ENCODE assay signal across 19 cellular contexts in genomic region chr9:134601764-134602163, GRCh38. TPM values are rescaled to one million over a fixed set of nuclear protein-coding genes. Genes with fewer than 3 reads are reported as not detected.
DNase-seq lines count a peak whose midpoint lies in the region; TF ChIP-seq lines count a peak whose summit lies in the region.
"Had no signal": no experiment of that assay in that cellular context is flagged by ENCODE, and none has a peak within 500 bp of the region (broad histone marks: within the 10 kb centered on the region; RNA-seq: fewer than 3 reads in every experiment).

No MANE protein-coding gene starts in this region.

- peaks cover 7% of the 10 kb centered on the region for H3K9me3 ChIP-seq in HUES6 (ENCODE audit: control insufficient read depth, insufficient read depth, low read depth, low read length)
- peaks cover 5% of the 10 kb centered on the region for H3K9me3 ChIP-seq in mesodermal cell (ENCODE audit: control insufficient read depth, low read length)
- H3K9me3 ChIP-seq: SJCRH30, upper lobe of right lung had no signal

- H3K4me3 ChIP-seq in HUES6 (ENCODE audit: low read depth, low read length): no peak overlapping the region
- no peak overlapping the region for H3K4me3 ChIP-seq in choroid plexus epithelial cell (ENCODE audit: low read depth, low read length)
- no peak overlapping the region for H3K4me3 ChIP-seq in mesodermal cell (ENCODE audit: extremely low read depth, insufficient read depth, low read length, poor library complexity, severe bottlenecking)
- H3K4me3 ChIP-seq: SJCRH30, upper lobe of right lung had no signal

- H3K36me3 ChIP-seq in HUES6 (ENCODE audit: control insufficient read depth, insufficient read depth, low read length): no peaks in the 10 kb centered on the region
- H3K36me3 ChIP-seq in mesodermal cell (ENCODE audit: control insufficient read depth, insufficient read depth, low read length): no peaks in the 10 kb centered on the region
- H3K36me3 ChIP-seq: SJCRH30, upper lobe of right lung had no signal

- H3K27ac ChIP-seq in HUES6 (ENCODE audit: low read depth, low read length) (peak overlapping the region; percentile 61; the same call in 1 of the 2 replicates), mesodermal cell (ENCODE audit: low read depth, low read length, severe bottlenecking) (peak overlapping the region; percentile 99)
- H3K27ac ChIP-seq: epithelial cell of prostate, upper lobe of right lung had no signal

- no peak overlapping the region for H3K27ac Mint-ChIP-seq in immature natural killer cell
- H3K27ac Mint-ChIP-seq: activated T-helper 2 cell treated with anti-CD3 and anti-CD28 coated beads, Interferon-gamma antibody, Interleukin-2, Interleukin-4, amounts not matched to agents 10 μg/mL and 5 μg/mL and 100 μg/mL, durations not matched to agents 14 hours and 24 hours and 36 hours; CD4-positive, alpha-beta memory T cell; memory B cell had no signal

- peaks cover 10% of the 10 kb centered on the region; the same call in 1 of the 2 replicates for H3K27me3 ChIP-seq in HUES6 (ENCODE audit: control insufficient read depth, insufficient read depth, low read length)
- H3K27me3 ChIP-seq: SJCRH30 had no signal

- peaks cover 0 to 3% (median 1%) of the 10 kb centered on the region in 3 donors for H3K27me3 Mint-ChIP-seq in immature natural killer cell (ENCODE audit: low read depth in 3 of 3)

- H3K4me1 ChIP-seq in HUES6 (ENCODE audit: control insufficient read depth, insufficient read depth, low read length) (peaks cover 13% of the 10 kb centered on the region; the same call in 1 of the 2 replicates), mesodermal cell (ENCODE audit: control insufficient read depth, insufficient read depth, low read length, poor library complexity, severe bottlenecking) (peaks cover 62% of the 10 kb centered on the region)

- peak overlapping the region; percentile 56 for H3K9ac ChIP-seq in HUES6 (ENCODE audit: low read length)

- H3K36me3 Mint-ChIP-seq in immature natural killer cell: no peaks in the 10 kb centered on the region
- H3K36me3 Mint-ChIP-seq: CD4-positive, alpha-beta memory T cell; memory B cell had no signal

- H3K9me3 Mint-ChIP-seq in immature natural killer cell: no peaks in the 10 kb centered on the region
- H3K9me3 Mint-ChIP-seq: activated T-helper 2 cell treated with anti-CD3 and anti-CD28 coated beads, Interferon-gamma antibody, Interleukin-2, Interleukin-4, amounts not matched to agents 10 μg/mL and 5 μg/mL and 100 μg/mL, durations not matched to agents 14 hours and 24 hours and 36 hours; CD4-positive, alpha-beta memory T cell; memory B cell had no signal

- H3K4me3 Mint-ChIP-seq in immature natural killer cell: no peak overlapping the region
- H3K4me3 Mint-ChIP-seq: CD4-positive, alpha-beta memory T cell; memory B cell had no signal

- 88% methylated on average over 7 of the region's 7 CpGs for WGBS in mesodermal cell (ENCODE audit: insufficient coverage in 2 of 2), 2 experiments

- TF ChIP-seq CTCF in choroid plexus epithelial cell (conservative IDR thresholded peaks at IDR 0.05; ENCODE audit: low read depth, low read length): no peak

- DNase-seq in A172 (ENCODE audit: low spot score): peak; percentile 46
- DNase-seq in choroid plexus epithelial cell (ENCODE audit: low read depth): peak; percentile 59
- no peak for DNase-seq in immature natural killer cell
- no peak for DNase-seq in midbrain (lab: John Stamatoyannopoulos, UW)
- DNase-seq in anterior cingulate cortex (lab: John Stamatoyannopoulos, UW): no peak
- DNase-seq in DMS 273 (lab: John Stamatoyannopoulos, UW; ENCODE audit: unreplicated experiment): no peak
- DNase-seq: activated CD4-positive, CD25-positive, alpha-beta regulatory T cell; CD4-positive, alpha-beta memory T cell; NCI-H1930; NCI-H446; stimulated activated naive CD8-positive, alpha-beta T cell treated with anti-CD3 and anti-CD28 coated beads, Interleukin-15, Interleukin-2, amounts not matched to agents 100 U/mL and 50 U/mL, for 24 hours; upper lobe of right lung had no signal

- H3K4me1 Mint-ChIP-seq in immature natural killer cell: no peaks in the 10 kb centered on the region
- H3K4me1 Mint-ChIP-seq: CD4-positive, alpha-beta memory T cell; memory B cell had no signal

RNA-seq across cellular contexts. Expression of gene COL5A1, which starts 39.8 kb away (rescaled TPM):
- total RNA-seq in A172 (2014; rRNA removed; shearing (Covaris generic)): 185 and 205 TPM in 2 replicates
- polyA plus RNA-seq in mesodermal cell (2013, experiment 1 of 2): 366 TPM
- 331 TPM for polyA plus RNA-seq in mesodermal cell (2013, experiment 2 of 2)
- polyA plus RNA-seq in immature natural killer cell: not detected
- total RNA-seq: activated T-helper 2 cell treated with anti-CD3 and anti-CD28 coated beads, Interferon-gamma antibody, Interleukin-2, Interleukin-4, amounts not matched to agents 10 μg/mL and 5 μg/mL and 100 μg/mL, durations not matched to agents 14 hours and 24 hours and 36 hours; HepG2 had no signal
- polyA plus RNA-seq: HepG2 had no signal

Comparison
In these comparisons a context has a peak if more than half of its experiments do, and no peak if none do; other contexts are left out.
1. DNase-seq: peak in A172 (single experiment) and choroid plexus epithelial cell (single experiment); none in immature natural killer cell (0 of 3), midbrain (single experiment), anterior cingulate cortex (0 of 58) and DMS 273 (single experiment).